In genomic region chr13:67048084-67048792, GRCh38 we compare ENCODE assay signal across 9 cellular contexts.
DNase-seq lines count a peak whose midpoint lies in the region; ATAC-seq and TF ChIP-seq lines count a peak whose summit lies in the region.
"Had no signal": no experiment of that assay in that cellular context is flagged by ENCODE, and none has a peak within 500 bp of the region (broad histone marks: within the 10 kb centered on the region; RNA-seq: fewer than 3 reads in every experiment).

No MANE protein-coding gene starts in this region.

- H3K27me3 ChIP-seq in H9 (ENCODE audit: insufficient read depth, low read length), result no peaks in the 10 kb centered on the region

- H3K27ac ChIP-seq in H9 (ENCODE audit: insufficient read length, low read depth, low read length), result no peak overlapping the region

- no peak overlapping the region for H3T11ph ChIP-seq in H9 (ENCODE audit: low read length)

- no peak overlapping the region for H3K9ac ChIP-seq in H9 (ENCODE audit: extremely low read depth, insufficient read length, low read length)

- no peaks in the 10 kb centered on the region for H3K4me1 ChIP-seq in H9 (ENCODE audit: insufficient read depth, low read length)

- H2BK120ac ChIP-seq in H9 (ENCODE audit: low read depth, low read length, poor library complexity, severe bottlenecking), result no peak overlapping the region

- H4K8ac ChIP-seq in H9 (replicated peaks; ENCODE audit: insufficient read length, low read depth, low read length), result no peak overlapping the region

- no peak overlapping the region for H2BK12ac ChIP-seq in H9 (ENCODE audit: insufficient read length, low read depth, low read length)

- H3K23me2 ChIP-seq in H9 (ENCODE audit: insufficient read length, low read depth, low read length, poor library complexity, severe bottlenecking), result no peaks in the 10 kb centered on the region

- peaks cover 6 to 7% of the 10 kb centered on the region in 2 experiments for H3K4me1 Mint-ChIP-seq in H9

- no peak overlapping the region for H3K4ac ChIP-seq in H9 (ENCODE audit: low read depth, low read length)

- H3K79me2 ChIP-seq in H9 (ENCODE audit: insufficient read depth, low read length), result no peaks in the 10 kb centered on the region

- no peak overlapping the region for H3K27ac Mint-ChIP-seq in H9
- H3K27ac Mint-ChIP-seq: IgD-negative memory B cell had no signal

- no peak overlapping the region for H3K14ac ChIP-seq in H9 (ENCODE audit: insufficient read depth, low read length)

- H3K4me2 ChIP-seq in H9 (ENCODE audit: insufficient read depth, insufficient read length, low read length), result no peak overlapping the region

- no peak overlapping the region for H4K5ac ChIP-seq in H9 (ENCODE audit: insufficient read length, low read depth, low read length)

- WGBS in H9 (ENCODE audit: extremely low coverage, insufficient read length, low lambda C conversion rate), result no CpG with 5 or more reads among the region's 3 CpGs

- H3K9me3 Mint-ChIP-seq in H9, result no peaks in the 10 kb centered on the region

- H2BK15ac ChIP-seq in H9 (ENCODE audit: low read depth, low read length), result no peak overlapping the region

- no peak overlapping the region for H2BK5ac ChIP-seq in H9 (ENCODE audit: insufficient read length, low read length)

- H2AK5ac ChIP-seq in H9 (ENCODE audit: insufficient read length, low read length), result no peak overlapping the region

- no peak overlapping the region for H3K18ac ChIP-seq in H9 (ENCODE audit: insufficient read length, low read depth, low read length)

- H3K4me3 Mint-ChIP-seq in H9, result no peak overlapping the region
- H3K4me3 Mint-ChIP-seq: IgD-negative memory B cell had no signal

- no peak overlapping the region for H3K56ac ChIP-seq in H9 (ENCODE audit: insufficient read length, low read depth, low read length)

- no peaks in the 10 kb centered on the region for H3K36me3 Mint-ChIP-seq in H9 (ENCODE audit: insufficient read depth in 1 of 3, low read depth in 3 of 3)
- H3K36me3 Mint-ChIP-seq: IgD-negative memory B cell had no signal

- ATAC-seq in GM18499 (IDR thresholded peaks at IDR 0.05; ENCODE audit: insufficient read depth, unreplicated experiment) (peak; percentile 57), HG02588 (IDR thresholded peaks at IDR 0.05; ENCODE audit: unreplicated experiment) (peak; percentile 78)

- no peak overlapping the region for H4K91ac ChIP-seq in H9 (ENCODE audit: insufficient read length, low read depth, low read length)

- no peak overlapping the region for H2BK20ac ChIP-seq in H9 (ENCODE audit: low read depth, low read length, poor library complexity, severe bottlenecking)

- no peaks in the 10 kb centered on the region for H3K79me1 ChIP-seq in H9 (ENCODE audit: insufficient read depth, low read depth, low read length, poor library complexity, severe bottlenecking)

- no peaks in the 10 kb centered on the region for H4K20me1 ChIP-seq in H9 (ENCODE audit: control insufficient read depth, insufficient read depth, insufficient read length)

- H2AFZ ChIP-seq in H9 (ENCODE audit: low read length), result no peak overlapping the region

- H3K9me3 ChIP-seq in H9 (ENCODE audit: control insufficient read depth, low read depth, low read length), result no peaks in the 10 kb centered on the region

- DNase-seq in NCI-H69 (lab: John Stamatoyannopoulos, UW), result peak; percentile 93
- peak; percentile 24 for DNase-seq in hepatic stellate cell (ENCODE audit: low spot score)
- no peak for DNase-seq in stimulated activated CD4-positive, alpha-beta T cell treated with anti-CD3 and anti-CD28 coated beads, Interleukin-4, amount 100 ng/mL, for 24 hours
- DNase-seq in H9, result no peak
- no peak for DNase-seq in ACHN
- no peak for DNase-seq in SK-N-DZ (ENCODE audit: low spot score)

- no peaks in the 10 kb centered on the region for H3K27me3 Mint-ChIP-seq in H9 (ENCODE audit: low read depth)
- H3K27me3 Mint-ChIP-seq: IgD-negative memory B cell had no signal

- no peak; the same call in 2 of the 3 replicates for TF ChIP-seq CTCF in H9 (conservative IDR thresholded peaks at IDR 0.05)

- in situ Hi-C loops in ACHN (cut with HindIII; ENCODE audit: low pct_ligation_motif_present, low pct_unique_long_range_greater_than_20kb, low sequenced_read_pairs), result no loop called here

- no peak overlapping the region for H3K23ac ChIP-seq in H9 (ENCODE audit: insufficient read length, low read depth, low read length)

Comparison
In these comparisons a context has a peak if more than half of its experiments do, and no peak if none do; other contexts are left out.
1. DNase-seq: peak in NCI-H69 (single experiment) and hepatic stellate cell (single experiment); none in stimulated activated CD4-positive, alpha-beta T cell treated with anti-CD3 and anti-CD28 coated beads, Interleukin-4, amount 100 ng/mL, for 24 hours (single experiment), H9 (single experiment), ACHN (single experiment) and SK-N-DZ (single experiment).